ENCODE assay signal across 19 cellular contexts in genomic region chr3:115845986-115846385, GRCh38.
"Had no signal": no experiment of that assay in that cellular context is flagged by ENCODE, and none has a peak within 500 bp of the region (broad histone marks: within the 10 kb centered on the region; RNA-seq: fewer than 3 reads in every experiment).

No MANE protein-coding gene starts in this region.

- DNase-seq: natural killer cell; occipital lobe; ovary; posterior cingulate gyrus; psoas muscle; right cardiac atrium; right lobe of liver; sigmoid colon; small intestine; stimulated activated CD4-positive, alpha-beta T cell treated with anti-CD3 and anti-CD28 coated beads, Interleukin-15, amount 100 ng/mL, for 24 hours; stimulated activated CD4-positive, alpha-beta T cell treated with anti-CD3 and anti-CD28 coated beads, Interleukin-2, amount 100 ng/mL, for 24 hours; stimulated activated CD4-positive, alpha-beta T cell treated with anti-CD3 and anti-CD28 coated beads, Interleukin-2, amount 100 ng/mL, for 48 hours; stimulated activated CD4-positive, alpha-beta T cell treated with anti-CD3 and anti-CD28 coated beads, Interleukin-4, amount 100 ng/mL, for 24 hours; stimulated activated naive B cell treated with anti-CD40 and anti-IgM and Interleukin-4, amounts not matched to agents 10 μg/mL and 1 μg/mL and 100 μg/mL, for 72 hours; stimulated activated naive CD4-positive, alpha-beta T cell treated with Interleukin-2 at 50 U/mL for 16 hours; stomach; thyroid gland; trophoblast cell; upper lobe of left lung had no signal
